Comparison of ENCODE assay signal across 27 cellular contexts in the genomic region with DNA sequence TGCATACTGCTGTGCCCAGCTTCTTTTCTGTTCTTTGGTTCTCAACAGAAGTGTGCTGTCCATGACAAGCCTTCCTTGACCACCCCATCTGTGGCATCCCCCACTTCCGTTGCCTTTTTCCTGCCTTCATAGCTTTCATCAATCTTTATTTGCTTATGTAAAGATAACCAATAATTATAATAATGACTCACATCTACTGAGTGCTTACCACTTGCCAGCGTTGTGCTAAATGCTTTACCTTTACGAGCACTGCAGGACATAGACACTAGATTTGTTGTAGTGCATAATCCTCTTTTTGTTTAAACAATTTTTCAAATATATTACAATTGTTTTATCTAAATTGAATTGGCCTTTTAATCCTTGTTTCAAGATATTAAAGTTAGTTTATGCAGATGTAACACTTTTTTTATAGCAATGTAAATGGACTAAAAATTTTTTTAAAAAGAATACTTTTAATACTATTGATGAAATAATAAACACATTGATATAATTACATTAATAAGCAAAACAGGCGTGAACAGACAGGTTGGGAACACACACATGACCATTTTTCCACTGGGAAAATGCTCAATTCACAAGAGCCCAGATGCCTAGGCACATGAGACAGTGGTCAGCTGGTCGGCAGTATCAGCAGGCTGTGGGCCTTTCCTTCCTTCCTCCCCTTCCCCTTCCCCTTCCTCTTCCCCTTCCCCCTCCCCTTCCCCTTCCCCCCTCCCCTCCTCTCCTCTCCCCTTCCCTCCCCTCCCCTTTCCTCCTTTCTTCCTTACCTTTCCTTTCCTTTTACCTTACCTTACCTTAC. TPM values are rescaled to one million over a fixed set of nuclear protein-coding genes. Genes with fewer than 3 reads are reported as not detected.
DNase-seq lines count a peak whose midpoint lies in the region; ATAC-seq, FAIRE-seq and TF ChIP-seq lines count a peak whose summit lies in the region.
"Had no signal": no experiment of that assay in that cellular context is flagged by ENCODE, and none has a peak within 500 bp of the region (broad histone marks: within the 10 kb centered on the region; RNA-seq: fewer than 3 reads in every experiment).

No MANE protein-coding gene starts in this region.

- H3K4me3 ChIP-seq in HepG2 (replicated peaks in 1 of 3; ENCODE audit: insufficient read depth in 1 of 3, low read depth in 2 of 3, low read length in 3 of 3) (no peak overlapping the region), right lobe of liver (no peak overlapping the region), hepatocyte (no peak overlapping the region)
- H3K4me3 ChIP-seq: A549, K562, PC-9, SJCRH30 had no signal

- TF ChIP-seq CTCF in HepG2 (CRISPR knock-in tag; IDR thresholded peaks at IDR 0.05) (no peak), right lobe of liver (IDR thresholded peaks at IDR 0.05) (no peak), hepatocyte (IDR thresholded peaks at IDR 0.05; ENCODE audit: poor library complexity) (no peak), progenitor cell of endocrine pancreas (IDR thresholded peaks at IDR 0.05; ENCODE audit: unreplicated experiment) (no peak), type B pancreatic cell (conservative IDR thresholded peaks at IDR 0.05) (no peak), natural killer cell (IDR thresholded peaks at IDR 0.05) (no peak)

- H3K9me3 ChIP-seq in HepG2 (ENCODE audit: low read length) (no peaks in the 10 kb centered on the region), right lobe of liver (no peaks in the 10 kb centered on the region), hepatocyte (ENCODE audit: low read depth) (no peaks in the 10 kb centered on the region)
- H3K9me3 ChIP-seq: A549, SJCRH30 had no signal

- H3K4me1 ChIP-seq in HepG2 (ENCODE audit: insufficient read depth, low read length), result peaks cover 74% of the 10 kb centered on the region
- peaks cover 0 to 31% (median 12%) of the 10 kb centered on the region in 4 donors for H3K4me1 ChIP-seq in right lobe of liver
- H3K4me1 ChIP-seq in hepatocyte (ENCODE audit: insufficient read depth), result peaks cover 33% of the 10 kb centered on the region
- H3K4me1 ChIP-seq: SJCRH30 had no signal

- H3K9me3 Mint-ChIP-seq in progenitor cell of endocrine pancreas (ENCODE audit: low read depth), result no peaks in the 10 kb centered on the region
- H3K9me3 Mint-ChIP-seq in type B pancreatic cell, result no peaks in the 10 kb centered on the region
- no peaks in the 10 kb centered on the region for H3K9me3 Mint-ChIP-seq in natural killer cell
- H3K9me3 Mint-ChIP-seq: CD8-positive, alpha-beta T cell had no signal

- H4K20me1 ChIP-seq in HepG2 (ENCODE audit: insufficient read depth, low read length), result no peaks in the 10 kb centered on the region
- H4K20me1 ChIP-seq in hepatocyte (ENCODE audit: insufficient read depth, poor library complexity, severe bottlenecking), result no peaks in the 10 kb centered on the region

- H3K27me3 Mint-ChIP-seq in progenitor cell of endocrine pancreas (no peaks in the 10 kb centered on the region), type B pancreatic cell (no peaks in the 10 kb centered on the region), natural killer cell (ENCODE audit: low read depth in 2 of 2) (no peaks in the 10 kb centered on the region)

- no peak overlapping the region for H3K4me2 ChIP-seq in HepG2 (ENCODE audit: low read depth, low read length)
- H3K4me2 ChIP-seq in hepatocyte, result no peak overlapping the region
- H3K4me2 ChIP-seq: A549, PC-9 had no signal

- H3K9me2 ChIP-seq in hepatocyte (replicated peaks; ENCODE audit: insufficient read depth), result no peaks in the 10 kb centered on the region

- TF ChIP-seq EP300 in HepG2 (IDR thresholded peaks at IDR 0.05; ENCODE audit: low read depth in 2 of 2, low read length in 2 of 2) (no peak), HepG2 (CRISPR knock-in tag; IDR thresholded peaks at IDR 0.05; ENCODE audit: borderline replicate concordance) (no peak)

- 82% methylated on average over 5 of the region's 5 CpGs for WGBS in HepG2 (ENCODE audit: low lambda C conversion rate)
- 64% methylated on average over 5 of the region's 5 CpGs for WGBS in right lobe of liver (ENCODE audit: insufficient coverage, low coverage, low lambda C conversion rate, missing lambda C conversion rate)
- WGBS in hepatocyte (ENCODE audit: low lambda C conversion rate, missing lambda C conversion rate), result 80% methylated on average over 5 of the region's 5 CpGs

- peaks cover 20% of the 10 kb centered on the region for H3K79me2 ChIP-seq in HepG2 (ENCODE audit: insufficient read depth, low read length)
- peaks cover 29% of the 10 kb centered on the region for H3K79me2 ChIP-seq in hepatocyte

- no peak for TF ChIP-seq RAD21 in HepG2 (CRISPR knock-in tag; IDR thresholded peaks at IDR 0.05)

- intact Hi-C loops in HepG2 (cut with micrococcal nuclease; ENCODE audit: unreplicated experiment) (no loop called here), right lobe of liver (cut with DNase I) (no loop called here), natural killer cell (cut with micrococcal nuclease) (no loop called here)

- H3K27ac ChIP-seq in HepG2 (ENCODE audit: extremely low read length, insufficient read depth, low read length), result peak overlapping the region; percentile 96
- H3K27ac ChIP-seq in right lobe of liver, result no peak overlapping the region
- H3K27ac ChIP-seq in hepatocyte, result peak overlapping the region; percentile 99
- H3K27ac ChIP-seq: A549, PC-9, SJCRH30 had no signal

- no peak overlapping the region for H3K4me3 Mint-ChIP-seq in progenitor cell of endocrine pancreas (ENCODE audit: low read depth)
- no peak overlapping the region for H3K4me3 Mint-ChIP-seq in type B pancreatic cell
- H3K4me3 Mint-ChIP-seq in natural killer cell, result no peak overlapping the region
- H3K4me3 Mint-ChIP-seq: CD8-positive, alpha-beta T cell had no signal

- CTCF ChIA-PET in HepG2 (lab: Yijun Ruan, JAX; ENCODE audit: low intra/inter-chr PET ratio, low total read pairs), result no interaction called here

- in situ Hi-C loops in HepG2 (cut with HindIII; ENCODE audit: extremely low pct_ligation_motif_present, low pct_unique_long_range_greater_than_20kb), result no loop called here

- H3K36me3 Mint-ChIP-seq in progenitor cell of endocrine pancreas (ENCODE audit: insufficient read depth), result no peaks in the 10 kb centered on the region
- H3K36me3 Mint-ChIP-seq in type B pancreatic cell, result peaks cover 11% of the 10 kb centered on the region
- H3K36me3 Mint-ChIP-seq in natural killer cell, result no peaks in the 10 kb centered on the region

- H3K27me3 ChIP-seq in HepG2 (ENCODE audit: control insufficient read depth in 1 of 2, insufficient read depth in 2 of 2, low read length in 2 of 2), result no peaks in the 10 kb centered on the region
- no peaks in the 10 kb centered on the region for H3K27me3 ChIP-seq in right lobe of liver
- no peaks in the 10 kb centered on the region for H3K27me3 ChIP-seq in hepatocyte
- H3K27me3 ChIP-seq: SJCRH30 had no signal

- peak overlapping the region; percentile 49 for H3K27ac Mint-ChIP-seq in progenitor cell of endocrine pancreas
- H3K27ac Mint-ChIP-seq in type B pancreatic cell, result peak overlapping the region; percentile 45
- H3K27ac Mint-ChIP-seq in natural killer cell, result no peak overlapping the region
- H3K27ac Mint-ChIP-seq: CD8-positive, alpha-beta T cell had no signal

- no peak overlapping the region for H2AFZ ChIP-seq in HepG2 (ENCODE audit: low read length)
- no peak overlapping the region for H2AFZ ChIP-seq in hepatocyte
- H2AFZ ChIP-seq: PC-9 had no signal

- DNase-seq in HepG2 (ENCODE audit: low spot score) (no peak), right lobe of liver (no peak), hepatocyte (ENCODE audit: low spot score) (no peak), progenitor cell of endocrine pancreas (ENCODE audit: low spot score, unreplicated experiment) (no peak), type B pancreatic cell (ENCODE audit: extremely low spot score, unreplicated experiment) (no peak), AG08396 (ENCODE audit: low spot score) (no peak), natural killer cell (no peak)
- DNase-seq: C1 segment of cervical spinal cord; CD8-positive, alpha-beta T cell; DMS 273 treated with DMSO at 0.1 percent for 48 hours; DMS79 treated with DMSO at 0.1 percent for 48 hours; GF-D8; Kasumi-1; MV-4-11; NCI-H1105; NCI-H2029; NCI-H446 treated with DMSO at 0.1 percent for 48 hours; NCI-H526; PC-9; SJCRH30 had no signal

- peaks cover 21% of the 10 kb centered on the region for H3K4me1 Mint-ChIP-seq in progenitor cell of endocrine pancreas (ENCODE audit: low read depth)
- peaks cover 9% of the 10 kb centered on the region for H3K4me1 Mint-ChIP-seq in type B pancreatic cell (ENCODE audit: unreplicated experiment)
- H3K4me1 Mint-ChIP-seq in natural killer cell, result peaks cover 0 to 21% of the 10 kb centered on the region in 2 donors

- TF ChIP-seq POLR2A in HepG2 (IDR thresholded peaks at IDR 0.05; ENCODE audit: insufficient read depth in 1 of 2, low read depth in 2 of 2, low read length in 2 of 2), result no peak
- no peak for TF ChIP-seq POLR2A in right lobe of liver (IDR thresholded peaks at IDR 0.05)

- H3K36me3 ChIP-seq in HepG2 (replicated peaks in 1 of 2; ENCODE audit: control insufficient read depth in 1 of 2, insufficient read depth in 2 of 2, low read length in 2 of 2) (no peaks in the 10 kb centered on the region; a peak in 2 of 5 replicates), right lobe of liver (no peaks in the 10 kb centered on the region), hepatocyte (replicated peaks; ENCODE audit: insufficient read depth, low read depth) (no peaks in the 10 kb centered on the region)
- H3K36me3 ChIP-seq: SJCRH30 had no signal

- no peak overlapping the region for H3K9ac ChIP-seq in HepG2 (ENCODE audit: insufficient read depth, low read depth, low read length)

- FAIRE-seq in HepG2 (lab: Jason Lieb, UNC), result no peak
- FAIRE-seq: A549, GM12891 had no signal

- no TSS peak for BruUV-seq in HepG2 (replicated peaks; lab: Mats Ljungman, UMichigan)

- POLR2A ChIA-PET in HepG2 (lab: Yijun Ruan, JAX), result interaction anchor here (4.3 kb wide), 1 partner anchor 27 kb away, joined by 18 read pairs; no protein-coding TSS in a partner anchor

- ATAC-seq in HepG2 (no peak), right lobe of liver (no peak), HG02571 (IDR thresholded peaks at IDR 0.05; ENCODE audit: unreplicated experiment) (no peak), natural killer cell (no peak)
- ATAC-seq: A549; CD8-positive, alpha-beta T cell; HCT116; K562; Right ventricle myocardium inferior; SK-N-SH treated with all-trans-retinoic acid at 6 μM for 48 hours had no signal

RNA-seq across cellular contexts. Expression of gene TRAK1, which starts 42.5 kb away (rescaled TPM):
- total RNA-seq in HepG2 (2016; rRNA removed; fragmentation: Illumina TruSeq; extraction: Trizol) (20.5 and 22.8 TPM in 2 replicates), right lobe of liver (10 to 100 TPM in 5 of 6 experiments, 1 to 10 TPM in 1; 9.5 to 16.4 (median 12.2) TPM), hepatocyte (28.8 and 31.5 TPM in 2 replicates), progenitor cell of endocrine pancreas (53.8 and 55.5 TPM in 2 replicates), type B pancreatic cell (ENCODE audit: low replicate concordance) (49.2 and 54.7 TPM in 2 replicates), natural killer cell (10 to 100 TPM; 30.7 to 31.8 (median 31.8) TPM)
- total RNA-seq in HepG2 (2016; cell fraction: cytosol; rRNA removed; fragmentation: Illumina TruSeq; extraction: Trizol; ENCODE audit: low read depth), result 7.0 and 7.4 TPM in 2 replicates
- 18.0 and 21.4 TPM in 2 replicates for total RNA-seq in HepG2 (2016; cell fraction: insoluble cytoplasmic fraction; rRNA removed; fragmentation: Illumina TruSeq; extraction: Trizol)
- 20.7 and 21.5 TPM in 2 replicates for total RNA-seq in HepG2 (2016; cell fraction: membrane; rRNA removed; fragmentation: Illumina TruSeq; extraction: Trizol)
- total RNA-seq in HepG2 (2016; cell fraction: nucleus; rRNA removed; fragmentation: Illumina TruSeq; extraction: Trizol), result 26.3 and 30.0 TPM in 2 replicates
- polyA plus RNA-seq in HepG2 (2011; rRNA removed) (40.8 and 46.6 TPM in 2 replicates), hepatocyte (19.0 and 21.0 TPM in 2 replicates)
- 29.8 and 35.8 TPM in 2 replicates for polyA plus RNA-seq in HepG2 (2011; cell fraction: cytosol; rRNA removed)
- polyA plus RNA-seq in HepG2 (2011; cell fraction: nucleus; rRNA removed), result 63.9 and 75.8 TPM in 2 replicates
- polyA plus RNA-seq in HepG2 (2012), result 21.6 and 24.2 TPM in 2 replicates
- 3.6 and 5.4 TPM in 2 replicates for polyA plus RNA-seq in HepG2 (2016; cell fraction: cytosol; fragmentation: Illumina TruSeq; extraction: Trizol; ENCODE audit: low read depth)
- 16.6 and 20.2 TPM in 2 replicates for polyA plus RNA-seq in HepG2 (2016; cell fraction: insoluble cytoplasmic fraction; fragmentation: Illumina TruSeq; extraction: Trizol; ENCODE audit: low read depth)
- polyA plus RNA-seq in HepG2 (2016; cell fraction: membrane; fragmentation: Illumina TruSeq; extraction: Trizol; ENCODE audit: low read depth), result 11.6 and 12.7 TPM in 2 replicates
- polyA plus RNA-seq in HepG2 (2016; cell fraction: nucleus; fragmentation: Illumina TruSeq; extraction: Trizol; ENCODE audit: insufficient read depth, low read depth), result 39.7 and 45.7 TPM in 2 replicates
- 22.1 and 65.6 TPM in 2 replicates for polyA minus RNA-seq in HepG2 (2011; rRNA and poly(A)+ RNA removed; ENCODE audit: low replicate concordance)
- 39.4 and 40.2 TPM in 2 replicates for polyA minus RNA-seq in HepG2 (2011; cell fraction: cytosol; rRNA and poly(A)+ RNA removed)
- polyA minus RNA-seq in HepG2 (2011; cell fraction: nucleus; rRNA and poly(A)+ RNA removed), result 71.6 and 79.1 TPM in 2 replicates

Comparison
In these comparisons a context has a peak if more than half of its experiments do, and no peak if none do; other contexts are left out.
1. H3K27ac ChIP-seq: peak in HepG2 (single experiment) and hepatocyte (single experiment); none in right lobe of liver (0 of 3).
2. H3K27ac Mint-ChIP-seq: peak in progenitor cell of endocrine pancreas (single experiment) and type B pancreatic cell (single experiment); none in natural killer cell (0 of 2).